In genomic region chr2:20674974-20675679, GRCh38 we compare ENCODE assay signal across 11 cellular contexts. TPM values are rescaled to one million over a fixed set of nuclear protein-coding genes. Genes with fewer than 3 reads are reported as not detected.
DNase-seq lines count a peak whose midpoint lies in the region; ATAC-seq, FAIRE-seq and TF ChIP-seq lines count a peak whose summit lies in the region.
"Had no signal": no experiment of that assay in that cellular context is flagged by ENCODE, and none has a peak within 500 bp of the region (broad histone marks: within the 10 kb centered on the region; RNA-seq: fewer than 3 reads in every experiment).

No MANE protein-coding gene starts in this region.

- DNase-seq in AG04449 (ENCODE audit: low read depth, low spot score) = peak; percentile 37
- peak; percentile 82 for DNase-seq in M059J (ENCODE audit: low read depth)
- peak; percentile 80 for DNase-seq in endothelial cell of umbilical vein (ENCODE audit: low read depth, low spot score)
- no peak for DNase-seq in memory B cell (ENCODE audit: low spot score in 2 of 2)
- no peak for DNase-seq in NCI-H345 treated with DMSO at 0.1 percent for 48 hours (lab: John Stamatoyannopoulos, UW; ENCODE audit: unreplicated experiment)
- no peak for DNase-seq in activated T-cell treated with anti-CD3 and anti-CD28 coated beads, Interleukin-2, amount 50 U/mL, for 48 hours
- DNase-seq: CD4-positive, alpha-beta memory T cell; NCI-H1694 treated with DMSO at 0.1 percent for 48 hours had no signal

- no peak overlapping the region for H3K27ac ChIP-seq in endothelial cell of umbilical vein (ENCODE audit: insufficient read depth, low read depth, low read length)

- peaks cover 5% of the 10 kb centered on the region for H3K36me3 Mint-ChIP-seq in memory B cell

- no peak overlapping the region for H2AFZ ChIP-seq in endothelial cell of umbilical vein (ENCODE audit: low read depth, low read length)

- dilution Hi-C loops in endothelial cell of umbilical vein (cut with MboI; ENCODE audit: extremely low pct_ligation_motif_present, low sequenced_read_pairs) = no loop called here

- H3K27ac Mint-ChIP-seq in memory B cell = peak overlapping the region; percentile 90
- H3K27ac Mint-ChIP-seq: activated naive CD4-positive, alpha-beta T cell treated with anti-CD3 and anti-CD28 coated beads for 36 hours had no signal

- TF ChIP-seq POLR2A in endothelial cell of umbilical vein (IDR thresholded peaks at IDR 0.05; ENCODE audit: low read depth, low read length) = peak; percentile 60

- H3K9me3 ChIP-seq in endothelial cell of umbilical vein (replicated peaks; ENCODE audit: control insufficient read depth, insufficient read depth, low read length) = no peaks in the 10 kb centered on the region

- H3K9ac ChIP-seq in endothelial cell of umbilical vein (replicated peaks; ENCODE audit: extremely low read depth, insufficient read depth, low read length) = no peak overlapping the region

- H3K4me1 ChIP-seq in endothelial cell of umbilical vein (ENCODE audit: control insufficient read depth, extremely low read depth, insufficient read depth, low read length) = peaks cover 15% of the 10 kb centered on the region

- peaks cover 12 to 18% of the 10 kb centered on the region in 2 experiments for H3K27me3 ChIP-seq in endothelial cell of umbilical vein (ENCODE audit: control insufficient read depth in 2 of 2, insufficient read depth in 2 of 2, low read length in 2 of 2)

- H3K79me2 ChIP-seq in endothelial cell of umbilical vein (ENCODE audit: control insufficient read depth, insufficient read depth, low read length) = no peaks in the 10 kb centered on the region

- H3K36me3 ChIP-seq in endothelial cell of umbilical vein (ENCODE audit: control insufficient read depth in 2 of 2, extremely low read depth in 1 of 2, insufficient read depth in 2 of 2, low read length in 2 of 2) = peaks cover 0 to 2% of the 10 kb centered on the region in 2 experiments

- no peak for TF ChIP-seq CTCF in AG04449 (IDR thresholded peaks at IDR 0.05; ENCODE audit: insufficient read depth, low read length, missing control alignments)
- TF ChIP-seq CTCF in endothelial cell of umbilical vein (IDR thresholded peaks at IDR 0.05; ENCODE audit: extremely low read depth in 1 of 2, insufficient read depth in 1 of 2, low read depth in 1 of 2, low read length in 2 of 2) = no peak

- peaks cover 40% of the 10 kb centered on the region for H3K4me1 Mint-ChIP-seq in memory B cell

- H3K4me3 ChIP-seq in AG04449 (ENCODE audit: low read depth, low read length) (no peak overlapping the region), endothelial cell of umbilical vein (replicated peaks in 1 of 3; ENCODE audit: insufficient read depth in 1 of 3, low read depth in 1 of 3, low read length in 3 of 3) (no peak overlapping the region)

- no peaks in the 10 kb centered on the region for H3K9me3 Mint-ChIP-seq in memory B cell
- H3K9me3 Mint-ChIP-seq: activated naive CD4-positive, alpha-beta T cell treated with anti-CD3 and anti-CD28 coated beads for 36 hours had no signal

- peak; percentile 78 for FAIRE-seq in endothelial cell of umbilical vein (lab: Jason Lieb, UNC)

- no TSS peak for BruUV-seq in endothelial cell of umbilical vein (replicated peaks; lab: Mats Ljungman, UMichigan)

- H3K4me3 Mint-ChIP-seq in memory B cell = peak overlapping the region; percentile 77
- H3K4me3 Mint-ChIP-seq: activated naive CD4-positive, alpha-beta T cell treated with anti-CD3 and anti-CD28 coated beads for 36 hours; CD4-positive, alpha-beta memory T cell had no signal

- no peak overlapping the region for H3K4me2 ChIP-seq in endothelial cell of umbilical vein (ENCODE audit: insufficient read depth, low read length)

- H3K27me3 Mint-ChIP-seq in memory B cell = no peaks in the 10 kb centered on the region

- ATAC-seq in memory B cell (ENCODE audit: low read depth) (no peak), GM19324 (IDR thresholded peaks at IDR 0.05; ENCODE audit: low FRiP score, unreplicated experiment) (no peak), GM18498 (IDR thresholded peaks at IDR 0.05; ENCODE audit: unreplicated experiment) (no peak)

- no peaks in the 10 kb centered on the region for H3K9me1 ChIP-seq in endothelial cell of umbilical vein (replicated peaks; ENCODE audit: control insufficient read depth, extremely low read depth, insufficient read depth, low read length)

- CTCF ChIA-PET in AG04449 (lab: Yijun Ruan, JAX) = interaction anchor here (0.7 to 11.2 kb wide), 7 partner anchors 9 to 288 kb away, joined by 3 to 108 read pairs (median 4); partner anchors contain the start of gene HS1BP3
- CTCF ChIA-PET in endothelial cell of umbilical vein (lab: Charles Lee) = interaction anchor here (0.9 to 8.5 kb wide), 10 partner anchors 9 to 288 kb away, joined by 3 to 71 read pairs (median 5); partner anchors contain the start of genes GDF7 and LDAH

- POLR2A ChIA-PET in AG04449 (lab: Yijun Ruan, JAX) = interaction anchor here (0.7 to 0.9 kb wide), 3 partner anchors 148 to 241 kb away, joined by 3 read pairs; partner anchors contain the start of genes LDAH and RHOB
- POLR2A ChIA-PET in endothelial cell of umbilical vein (lab: Charles Lee) = no interaction called here

- intact Hi-C loops in endothelial cell of umbilical vein (cut with micrococcal nuclease) = no loop called here

- H4K20me1 ChIP-seq in endothelial cell of umbilical vein (replicated peaks; ENCODE audit: control insufficient read depth, extremely low read depth, insufficient read depth, low read length) = no peaks in the 10 kb centered on the region

TF ChIP-seq in endothelial cell of umbilical vein, 7 proteins besides CTCF, POLR2A, EP300 and RAD21:
- TF ChIP-seq FOS (IDR thresholded peaks at IDR 0.05; ENCODE audit: borderline replicate concordance, insufficient read depth, low read length) (peak; percentile 79), MYC (IDR thresholded peaks at IDR 0.05; ENCODE audit: low read depth, low read length) (no peak), JUN (IDR thresholded peaks at IDR 0.05; ENCODE audit: borderline replicate concordance, insufficient read depth, insufficient read length, low read depth) (no peak), GATA2 (IDR thresholded peaks at IDR 0.05; ENCODE audit: insufficient read depth, insufficient read length, low read depth, low read length) (peak; percentile 22), POLR2AphosphoS5 (IDR thresholded peaks at IDR 0.05; ENCODE audit: insufficient read depth, low read depth, low read length) (peak; percentile 30), EZH2 (IDR thresholded peaks at IDR 0.05; ENCODE audit: borderline replicate concordance, low read depth, low read length, severe bottlenecking) (no peak), MAX (IDR thresholded peaks at IDR 0.05; ENCODE audit: insufficient read depth, insufficient read length) (no peak)

RNA-seq across cellular contexts. Expression of gene GDF7, which starts 8.2 kb away (rescaled TPM):
- 0.05 TPM in 1 of 2 replicates, not detected in the other for total RNA-seq in M059J (2014; rRNA removed; shearing (Covaris generic))
- total RNA-seq in endothelial cell of umbilical vein = 1.1 and 3.7 TPM in 2 replicates
- 3.9 and 4.1 TPM in 2 replicates for polyA plus RNA-seq in endothelial cell of umbilical vein
- 3.7 and 4.2 TPM in 2 replicates for polyA plus RNA-seq in endothelial cell of umbilical vein (2011; cell fraction: cytosol; rRNA removed)
- polyA plus RNA-seq in endothelial cell of umbilical vein (2011; cell fraction: nucleus; rRNA removed) = 12.2 and 14.2 TPM in 2 replicates
- polyA plus RNA-seq in endothelial cell of umbilical vein (2012) = 4.1 and 14.2 TPM in 2 replicates
- polyA minus RNA-seq in endothelial cell of umbilical vein = 10.6 and 16.9 TPM in 2 replicates
- not detected for polyA minus RNA-seq in endothelial cell of umbilical vein (2011; cell fraction: cytosol; rRNA and poly(A)+ RNA removed)
- polyA minus RNA-seq in endothelial cell of umbilical vein (2011; cell fraction: nucleus; rRNA and poly(A)+ RNA removed) = 6.1 and 6.8 TPM in 2 replicates
- total RNA-seq: activated naive CD4-positive, alpha-beta T cell treated with anti-CD3 and anti-CD28 coated beads for 36 hours had no signal

RNA-seq across cellular contexts. Expression of gene HS1BP3, which starts 24.2 kb away (rescaled TPM):
- total RNA-seq in M059J (2014; rRNA removed; shearing (Covaris generic)) = 6.5 and 12.1 TPM in 2 replicates
- 27.8 and 33.1 TPM in 2 replicates for total RNA-seq in endothelial cell of umbilical vein
- 27.4 and 36.3 TPM in 2 replicates for polyA plus RNA-seq in endothelial cell of umbilical vein
- polyA plus RNA-seq in endothelial cell of umbilical vein (2011; cell fraction: cytosol; rRNA removed) = 17.0 and 22.6 TPM in 2 replicates
- polyA plus RNA-seq in endothelial cell of umbilical vein (2011; cell fraction: nucleus; rRNA removed) = 42.4 and 48.5 TPM in 2 replicates
- 19.9 and 37.4 TPM in 2 replicates for polyA plus RNA-seq in endothelial cell of umbilical vein (2012)
- polyA minus RNA-seq in endothelial cell of umbilical vein = 22.4 and 24.7 TPM in 2 replicates
- 7.2 TPM for polyA minus RNA-seq in endothelial cell of umbilical vein (2011; cell fraction: cytosol; rRNA and poly(A)+ RNA removed)
- polyA minus RNA-seq in endothelial cell of umbilical vein (2011; cell fraction: nucleus; rRNA and poly(A)+ RNA removed) = 26.3 and 35.3 TPM in 2 replicates

Comparison
In these comparisons a context has a peak if more than half of its experiments do, and no peak if none do; other contexts are left out.
1. DNase-seq: peak in AG04449 (single experiment), M059J (single experiment) and endothelial cell of umbilical vein (single experiment); none in memory B cell (0 of 2), NCI-H345 treated with DMSO at 0.1 percent for 48 hours (single experiment) and activated T-cell treated with anti-CD3 and anti-CD28 coated beads, Interleukin-2, amount 50 U/mL, for 48 hours (0 of 2).